Comparison of ENCODE assay signal across 8 cellular contexts in the genomic region with DNA sequence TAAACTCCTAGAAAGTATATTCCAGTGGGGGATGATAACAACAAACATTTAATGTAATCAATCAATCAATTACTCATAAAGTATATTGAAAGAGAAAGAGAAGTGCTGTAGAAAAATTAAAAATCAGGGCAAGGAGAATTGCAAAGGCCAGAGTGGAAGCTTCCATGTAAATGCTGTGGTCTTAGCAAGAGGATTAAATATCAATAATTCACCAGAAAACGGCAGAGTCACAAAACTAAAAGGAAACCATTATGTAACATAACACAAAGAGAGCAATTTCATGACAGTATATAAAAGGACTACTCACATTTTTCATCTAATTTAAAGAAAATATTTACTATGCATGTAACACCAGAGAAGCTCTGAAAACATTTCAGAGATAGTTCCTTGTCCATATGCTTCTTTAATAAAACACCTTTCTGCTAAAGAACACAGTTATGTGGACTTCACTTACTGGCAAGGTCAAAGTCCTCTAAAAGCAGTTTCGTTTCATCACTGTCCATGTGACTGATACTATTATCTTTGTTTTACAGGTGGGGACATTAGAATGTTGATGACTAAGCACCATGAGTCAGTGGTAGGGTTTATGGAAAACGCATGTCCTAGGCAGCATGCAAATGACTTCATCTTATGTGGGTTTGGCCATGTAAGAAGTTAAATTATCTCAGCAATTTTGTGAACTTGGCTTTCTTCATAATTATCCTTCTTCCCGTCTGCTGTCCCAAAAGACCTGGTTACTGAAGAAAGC.
A peak's percentile ranks its signal among the peaks of the same experiment; 100 is the strongest.
DNase-seq lines count a peak whose midpoint lies in the region; ATAC-seq, FAIRE-seq and TF ChIP-seq lines count a peak whose summit lies in the region.

No MANE protein-coding gene starts in this region.

- no peak for TF ChIP-seq CTCF in coronary artery (IDR thresholded peaks at IDR 0.05)

- peak overlapping the region in 1 of 2 donors; percentile 4 for H3K27ac ChIP-seq in coronary artery

- in situ Hi-C loops in HAP-1 (cut with MboI; ENCODE audit: low sequenced_read_pairs), result no loop called here

- peaks cover 8% of the 10 kb centered on the region; the same call in 1 of the 2 replicates for H3K4me1 ChIP-seq in HAP-1

- H3K36me3 ChIP-seq in HAP-1 (replicated peaks), result no peaks in the 10 kb centered on the region

- H3K4me3 ChIP-seq in coronary artery (no peak overlapping the region), HAP-1 (no peak overlapping the region)

- DNase-seq in astrocyte of the hippocampus (ENCODE audit: low read depth, low spot score) (peak; percentile 80), mucosa of gallbladder (ENCODE audit: low spot score) (peak; percentile 67), superior temporal gyrus (ENCODE audit: extremely low spot score) (no peak), frontal cortex (ENCODE audit: low spot score in 2 of 2) (no peak), coronary artery (ENCODE audit: low spot score) (no peak), HAP-1 (ENCODE audit: low spot score in 2 of 2) (no peak)

- no peaks in the 10 kb centered on the region for H3K27me3 ChIP-seq in HAP-1 (ENCODE audit: low read depth)

- no peak for FAIRE-seq in frontal cortex (lab: Jason Lieb, UNC)

- ATAC-seq in GM19395 (IDR thresholded peaks at IDR 0.05; ENCODE audit: unreplicated experiment) (peak; percentile 64), HG03565 (IDR thresholded peaks at IDR 0.05; ENCODE audit: unreplicated experiment) (peak; percentile 71)

- no peaks in the 10 kb centered on the region for H3K9me3 ChIP-seq in HAP-1

Comparison
In these comparisons a context has a peak if more than half of its experiments do, and no peak if none do; other contexts are left out.
1. DNase-seq: peak in astrocyte of the hippocampus (single experiment) and mucosa of gallbladder (single experiment); none in superior temporal gyrus (single experiment), frontal cortex (0 of 2), coronary artery (single experiment) and HAP-1 (0 of 2).